In genomic region chr1:119647228-119647733, GRCh38 we compare ENCODE assay signal across 8 cellular contexts. TPM values are rescaled to one million over a fixed set of nuclear protein-coding genes. Genes with fewer than 3 reads are reported as not detected.
A peak's percentile ranks its signal among the peaks of the same experiment; 100 is the strongest.
DNase-seq lines count a peak whose midpoint lies in the region; ATAC-seq and TF ChIP-seq lines count a peak whose summit lies in the region.

No MANE protein-coding gene starts in this region.

- DNase-seq in epithelial cell of proximal tubule (ENCODE audit: low read depth) (no peak), neuronal stem cell (ENCODE audit: low spot score) (no peak), superior temporal gyrus (ENCODE audit: extremely low spot score) (no peak)
- no peak for DNase-seq in stimulated activated CD4-positive, alpha-beta T cell treated with anti-CD3 and anti-CD28 coated beads, Interleukin-4, amount 100 ng/mL, for 24 hours
- no peak for DNase-seq in stimulated activated CD4-positive, alpha-beta T cell treated with anti-CD3 and anti-CD28 coated beads, Interleukin-2, amount 100 ng/mL, for 48 hours

- no peak overlapping the region for H2AK5ac ChIP-seq in neuronal stem cell (ENCODE audit: low read depth, low read length)

- ATAC-seq in GM18502 (IDR thresholded peaks at IDR 0.05; ENCODE audit: poor library complexity, unreplicated experiment) (peak; percentile 1), HG02763 (IDR thresholded peaks at IDR 0.05; ENCODE audit: unreplicated experiment) (no peak)

- H2BK12ac ChIP-seq in neuronal stem cell (ENCODE audit: low read length): no peak overlapping the region

- no peaks in the 10 kb centered on the region for H3K36me3 ChIP-seq in neuronal stem cell (replicated peaks in 1 of 2; ENCODE audit: control insufficient read depth in 2 of 2, insufficient read depth in 2 of 2, low read length in 2 of 2)

- WGBS in neuronal stem cell (ENCODE audit: extremely low coverage in 2 of 2, insufficient read length in 2 of 2, insufficient replicate concordance in 1 of 2), 2 donors: no CpG with 5 or more reads among the region's 18 CpGs

- H2BK15ac ChIP-seq in neuronal stem cell (ENCODE audit: low read length): no peak overlapping the region

- peak overlapping the region; percentile 99 for H2AFZ ChIP-seq in neuronal stem cell (ENCODE audit: low read length)

- no peak overlapping the region for H2BK120ac ChIP-seq in neuronal stem cell (ENCODE audit: low read depth, low read length)

- no peaks in the 10 kb centered on the region for H3K9me3 ChIP-seq in neuronal stem cell (replicated peaks in 1 of 2; ENCODE audit: control insufficient read depth in 2 of 2, insufficient read depth in 1 of 2, low read depth in 1 of 2, low read length in 2 of 2)

- H3K4me3 ChIP-seq in epithelial cell of proximal tubule (ENCODE audit: low read depth, low read length): peak overlapping the region; percentile 86
- H3K4me3 ChIP-seq in neuronal stem cell (ENCODE audit: low read length in 2 of 2): peak overlapping the region; percentile 90 to 95

- no peak overlapping the region for H3K27ac ChIP-seq in neuronal stem cell (replicated peaks; ENCODE audit: low read length)

- peak overlapping the region; percentile 96 for H3K23ac ChIP-seq in neuronal stem cell (ENCODE audit: low read depth, low read length, poor library complexity)

- H4K8ac ChIP-seq in neuronal stem cell (ENCODE audit: low read depth, low read length): no peak overlapping the region

- H3K4ac ChIP-seq in neuronal stem cell (ENCODE audit: low read length): no peak overlapping the region

- H3K18ac ChIP-seq in neuronal stem cell (ENCODE audit: low read length): peak overlapping the region; percentile 63

- peaks cover 7% of the 10 kb centered on the region in 2 donors for H3K4me1 ChIP-seq in neuronal stem cell (ENCODE audit: control insufficient read depth in 2 of 2, insufficient read depth in 1 of 2, low read depth in 1 of 2, low read length in 2 of 2)

- H3K14ac ChIP-seq in neuronal stem cell (ENCODE audit: low read length): peak overlapping the region; percentile 42

- H3K9ac ChIP-seq in neuronal stem cell (ENCODE audit: low read depth, low read length, poor library complexity): peak overlapping the region; percentile 87

- peak overlapping the region; percentile 88 for H3K4me2 ChIP-seq in neuronal stem cell (ENCODE audit: insufficient read depth, low read length, poor library complexity, severe bottlenecking)

- H2BK5ac ChIP-seq in neuronal stem cell (ENCODE audit: low read length): peak overlapping the region; percentile 40

- no peak for TF ChIP-seq CTCF in epithelial cell of proximal tubule (conservative IDR thresholded peaks at IDR 0.05; ENCODE audit: low read depth, low read length)

- peaks cover 0 to 27% (median 0%) of the 10 kb centered on the region in 3 experiments for H3K27me3 ChIP-seq in neuronal stem cell (ENCODE audit: control insufficient read depth in 3 of 3, insufficient read depth in 3 of 3, low read depth in 1 of 3, low read length in 3 of 3)

- peaks cover 5% of the 10 kb centered on the region for H3K79me1 ChIP-seq in neuronal stem cell (ENCODE audit: low read depth, low read length)

- no peak overlapping the region for H4K91ac ChIP-seq in neuronal stem cell (ENCODE audit: low read depth, low read length, poor library complexity)

TF ChIP-seq in PFSK-1, 5 proteins besides CTCF, POLR2A, EP300 and RAD21:
- TF ChIP-seq, protein P1, sequence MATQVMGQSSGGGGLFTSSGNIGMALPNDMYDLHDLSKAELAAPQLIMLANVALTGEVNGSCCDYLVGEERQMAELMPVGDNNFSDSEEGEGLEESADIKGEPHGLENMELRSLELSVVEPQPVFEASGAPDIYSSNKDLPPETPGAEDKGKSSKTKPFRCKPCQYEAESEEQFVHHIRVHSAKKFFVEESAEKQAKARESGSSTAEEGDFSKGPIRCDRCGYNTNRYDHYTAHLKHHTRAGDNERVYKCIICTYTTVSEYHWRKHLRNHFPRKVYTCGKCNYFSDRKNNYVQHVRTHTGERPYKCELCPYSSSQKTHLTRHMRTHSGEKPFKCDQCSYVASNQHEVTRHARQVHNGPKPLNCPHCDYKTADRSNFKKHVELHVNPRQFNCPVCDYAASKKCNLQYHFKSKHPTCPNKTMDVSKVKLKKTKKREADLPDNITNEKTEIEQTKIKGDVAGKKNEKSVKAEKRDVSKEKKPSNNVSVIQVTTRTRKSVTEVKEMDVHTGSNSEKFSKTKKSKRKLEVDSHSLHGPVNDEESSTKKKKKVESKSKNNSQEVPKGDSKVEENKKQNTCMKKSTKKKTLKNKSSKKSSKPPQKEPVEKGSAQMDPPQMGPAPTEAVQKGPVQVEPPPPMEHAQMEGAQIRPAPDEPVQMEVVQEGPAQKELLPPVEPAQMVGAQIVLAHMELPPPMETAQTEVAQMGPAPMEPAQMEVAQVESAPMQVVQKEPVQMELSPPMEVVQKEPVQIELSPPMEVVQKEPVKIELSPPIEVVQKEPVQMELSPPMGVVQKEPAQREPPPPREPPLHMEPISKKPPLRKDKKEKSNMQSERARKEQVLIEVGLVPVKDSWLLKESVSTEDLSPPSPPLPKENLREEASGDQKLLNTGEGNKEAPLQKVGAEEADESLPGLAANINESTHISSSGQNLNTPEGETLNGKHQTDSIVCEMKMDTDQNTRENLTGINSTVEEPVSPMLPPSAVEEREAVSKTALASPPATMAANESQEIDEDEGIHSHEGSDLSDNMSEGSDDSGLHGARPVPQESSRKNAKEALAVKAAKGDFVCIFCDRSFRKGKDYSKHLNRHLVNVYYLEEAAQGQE (IDR thresholded peaks at IDR 0.05; ENCODE audit: insufficient read depth in 1 of 2, low read depth in 2 of 2, low read length in 2 of 2): no peak
- TF ChIP-seq POLR2AphosphoS5 (IDR thresholded peaks at IDR 0.05; ENCODE audit: low read depth, low read length) (peak; percentile 26; the same call in 1 of the 2 replicates), FOXP2 (optimal IDR thresholded peaks at IDR 0.05; ENCODE audit: borderline replicate concordance, extremely low read depth, extremely low read length, insufficient read depth) (no peak), TAF1 (IDR thresholded peaks at IDR 0.05; ENCODE audit: borderline replicate concordance, insufficient read depth, low read length) (no peak)

RNA-seq across cellular contexts. Expression of gene ZNF697, which starts 0.8 kb away (rescaled TPM):
- polyA plus RNA-seq in PFSK-1 (2012; ENCODE audit: insufficient read length, low read depth): 33.6 TPM
- 5.7 and 6.8 TPM in 2 replicates for total RNA-seq in epithelial cell of proximal tubule
- polyA plus RNA-seq in neuronal stem cell (2013, experiment 1 of 2): 4.7 TPM
- 4.7 TPM for polyA plus RNA-seq in neuronal stem cell (2013, experiment 2 of 2)
